Comparison of ENCODE assay signal across 8 cellular contexts in the genomic region with DNA sequence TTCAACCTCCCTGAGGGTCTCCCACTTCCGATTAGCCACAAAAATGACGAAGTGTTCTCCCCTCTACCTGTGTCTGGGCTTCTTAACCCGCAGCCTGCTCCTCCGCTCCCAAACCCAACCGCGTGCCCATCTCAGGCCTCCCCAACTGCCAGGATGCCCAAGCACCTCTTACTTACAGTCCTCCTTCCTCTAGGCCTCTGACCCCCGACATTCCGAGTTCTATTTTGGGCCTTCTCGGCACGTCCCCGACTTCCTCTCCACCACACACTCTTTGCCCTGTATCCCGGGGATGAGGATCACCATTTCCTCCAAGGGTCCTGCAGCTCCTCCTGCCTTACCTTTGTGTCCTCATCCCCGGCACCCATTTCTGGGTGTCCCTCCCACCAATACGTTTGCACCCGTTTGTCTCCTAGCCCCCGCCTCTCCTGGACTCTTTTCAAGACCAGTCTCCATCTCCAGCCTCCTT. TPM values are rescaled to one million over a fixed set of nuclear protein-coding genes. Genes with fewer than 3 reads are reported as not detected.
DNase-seq lines count a peak whose midpoint lies in the region; ATAC-seq and TF ChIP-seq lines count a peak whose summit lies in the region.

No MANE protein-coding gene starts in this region.

- H3K27me3 Mint-ChIP-seq in T-cell = no peaks in the 10 kb centered on the region

- CTCF ChIA-PET in T-cell (lab: Charles Lee) = interaction anchor here (0.5 to 3.6 kb wide), 29 partner anchors 9 to 526 kb away, joined by 3 to 167 read pairs (median 5); a partner anchor contains a TSS

- peak overlapping the region; percentile 95 to 97 for H3K27ac Mint-ChIP-seq in T-cell

- no peak for TF ChIP-seq POLR2A in gastrocnemius medialis (IDR thresholded peaks at IDR 0.05)

- H3K9me3 ChIP-seq in gastrocnemius medialis = no peaks in the 10 kb centered on the region

- H3K4me3 ChIP-seq in fibroblast of mammary gland (ENCODE audit: control insufficient read depth, low read depth, low read length) (peak overlapping the region; percentile 90), gastrocnemius medialis (peak overlapping the region; percentile 88 to 98 (median 90))

- H3K9me3 Mint-ChIP-seq in T-cell = no peaks in the 10 kb centered on the region

- peaks cover 32 to 37% of the 10 kb centered on the region in 2 donors for H3K4me1 ChIP-seq in gastrocnemius medialis

- DNase-seq in activated CD4-positive, alpha-beta T cell treated with anti-CD3 and anti-CD28 coated beads for 48 hours = peak; percentile 62
- no peak for DNase-seq in activated CD4-positive, alpha-beta T cell treated with anti-CD3 and anti-CD28 coated beads, Interleukin-2, amount 50 U/mL, for 1 hour
- DNase-seq in T-cell = peak in 7 of 34 experiments; percentile 14 to 48 (median 16)
- DNase-seq in fibroblast of mammary gland (ENCODE audit: low read depth) = peak; percentile 34
- no peak for DNase-seq in gastrocnemius medialis
- DNase-seq in iPS-NIHi11 (ENCODE audit: low spot score) = no peak

- in situ Hi-C loops in gastrocnemius medialis (cut with MboI; ENCODE audit: low sequenced_read_pairs in 4 of 4) = no loop called here

- no peak for TF ChIP-seq CTCF in fibroblast of mammary gland (conservative IDR thresholded peaks at IDR 0.05; ENCODE audit: control insufficient read depth, insufficient read depth, low read depth, low read length)
- TF ChIP-seq CTCF in gastrocnemius medialis (IDR thresholded peaks at IDR 0.05 in 4 of 5, conservative IDR thresholded peaks at IDR 0.05 in 1 of 5) = no peak

- POLR2A ChIA-PET in T-cell (lab: Charles Lee) = interaction anchor here (0.6 to 2.6 kb wide), 5 partner anchors 10 to 359 kb away, joined by 3 to 20 read pairs (median 6); a partner anchor contains a TSS

- ATAC-seq in T-cell (replicated peaks in 1 of 4) (peak in 2 of 4 experiments; percentile 0 to 4), gastrocnemius medialis (peak; percentile 4 to 12), GM19035 (IDR thresholded peaks at IDR 0.05; ENCODE audit: unreplicated experiment) (no peak), HG02885 (IDR thresholded peaks at IDR 0.05; ENCODE audit: poor library complexity, unreplicated experiment) (no peak)

- peak overlapping the region; percentile 95 to 99 (median 96) for H3K27ac ChIP-seq in gastrocnemius medialis

- H3K36me3 Mint-ChIP-seq in T-cell = peaks cover 29% of the 10 kb centered on the region

- intact Hi-C loops in gastrocnemius medialis (cut with DNase I; ENCODE audit: low total_unique reads) = loop anchor here (1.0 to 5.0 kb wide), 8 partner anchors 13 to 622 kb away; a partner anchor contains a TSS

- H3K4me1 Mint-ChIP-seq in T-cell = peaks cover 43 to 53% (median 50%) of the 10 kb centered on the region in 3 donors

- H3K27me3 ChIP-seq in gastrocnemius medialis = no peaks in the 10 kb centered on the region

- peak overlapping the region; percentile 92 to 97 (median 97) for H3K4me3 Mint-ChIP-seq in T-cell

- H3K36me3 ChIP-seq in gastrocnemius medialis = peaks cover 0 to 46% of the 10 kb centered on the region in 2 donors

RNA-seq across cellular contexts. Expression of a gene that starts 0.4 kb away (rescaled TPM):
- 100 to 1,000 TPM in 2 of 5 donors, 10 to 100 TPM in 3; 55.5 to 118 (median 95.6) TPM for total RNA-seq in T-cell
- 10 to 100 TPM; 26.4 to 44.9 (median 34.8) TPM for total RNA-seq in gastrocnemius medialis

RNA-seq across cellular contexts. Expression of a gene that starts 1.9 kb away (rescaled TPM):
- total RNA-seq in T-cell = 100 to 1,000 TPM; 584 to 761 (median 636) TPM
- 100 to 1,000 TPM; 153 to 371 (median 251) TPM for total RNA-seq in gastrocnemius medialis

RNA-seq across cellular contexts. Expression of a gene that starts 12.8 kb away (rescaled TPM):
- total RNA-seq in T-cell (10 to 100 TPM in 3 of 5 donors, 1 to 10 TPM in 2; 7.0 to 14.1 (median 10.2) TPM), gastrocnemius medialis (10 to 100 TPM; 20.6 to 24.1 (median 22.9) TPM)

RNA-seq across cellular contexts. Expression of a gene that starts 19.8 kb away (rescaled TPM):
- 100 to 1,000 TPM in 1 of 5 donors, 10 to 100 TPM in 4; 45.3 to 127 (median 66.4) TPM for total RNA-seq in T-cell
- under 1 TPM in 3 of 4 donors, not detected in 1; 0.20 to 0.49 (median 0.32) TPM for total RNA-seq in gastrocnemius medialis

RNA-seq across cellular contexts. Expression of a gene that starts 26.1 kb away (rescaled TPM):
- total RNA-seq in T-cell (1 to 10 TPM in 4 of 5 donors, under 1 TPM in 1; 0.26 to 1.4 (median 1.2) TPM), gastrocnemius medialis (under 1 TPM in 1 of 4 donors, not detected in 3; 0.11 TPM)

Comparison
In these comparisons a context has a peak if more than half of its experiments do, and no peak if none do; other contexts are left out.
1. DNase-seq: peak in activated CD4-positive, alpha-beta T cell treated with anti-CD3 and anti-CD28 coated beads for 48 hours (single experiment) and fibroblast of mammary gland (single experiment); none in activated CD4-positive, alpha-beta T cell treated with anti-CD3 and anti-CD28 coated beads, Interleukin-2, amount 50 U/mL, for 1 hour (single experiment), gastrocnemius medialis (0 of 2) and iPS-NIHi11 (single experiment).
2. ATAC-seq: peak in gastrocnemius medialis (2 of 2); none in GM19035 (single experiment) and HG02885 (single experiment).